Comparison of ENCODE assay signal across 11 cellular contexts in the genomic region with DNA sequence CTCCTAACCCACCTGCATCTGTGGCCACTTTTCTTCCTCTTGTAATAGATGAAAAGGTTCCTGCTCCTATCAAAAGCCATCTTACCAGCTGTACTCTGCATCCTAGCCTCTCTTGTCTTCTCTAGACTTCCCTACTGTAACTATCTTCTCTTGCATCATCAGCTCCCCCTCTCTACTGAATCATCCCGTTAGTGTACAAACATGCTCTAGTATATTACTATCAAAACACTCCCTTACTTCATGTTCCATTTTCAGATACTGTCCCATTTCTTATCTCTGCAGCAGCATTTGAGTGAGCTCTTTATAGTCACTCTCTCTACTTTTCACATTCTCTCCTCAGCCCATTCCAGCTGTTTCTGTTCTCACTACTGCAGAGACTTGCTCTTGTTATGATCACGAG. TPM values are rescaled to one million over a fixed set of nuclear protein-coding genes. Genes with fewer than 3 reads are reported as not detected.
DNase-seq lines count a peak whose midpoint lies in the region; ATAC-seq, FAIRE-seq and TF ChIP-seq lines count a peak whose summit lies in the region.
"Had no signal": no experiment of that assay in that cellular context is flagged by ENCODE, and none has a peak within 500 bp of the region (broad histone marks: within the 10 kb centered on the region; RNA-seq: fewer than 3 reads in every experiment).

No MANE protein-coding gene starts in this region.

- ATAC-seq in K562 (peak; percentile 27), psoas muscle (peak in 2 of 4 donors; percentile 16 to 36), upper lobe of right lung (no peak)

- TF ChIP-seq EP300 in K562 (IDR thresholded peaks at IDR 0.05; ENCODE audit: low read length): 0 out of 2 replicates have a peak, but pooled peaks have one; percentile 8

- FAIRE-seq in K562 (lab: Jason Lieb, UNC): peak; percentile 49
- FAIRE-seq: A204.1, TTC549 had no signal

- H3K4me3 ChIP-seq in K562 (no peak overlapping the region), psoas muscle (no peak overlapping the region), upper lobe of right lung (no peak overlapping the region)

- H3K9me3 ChIP-seq in K562 (replicated peaks; ENCODE audit: control insufficient read depth, insufficient read depth, low read depth, low read length) (no peaks in the 10 kb centered on the region), psoas muscle (no peaks in the 10 kb centered on the region), upper lobe of right lung (no peaks in the 10 kb centered on the region)

- peak overlapping the region; percentile 91 for H3K4me2 ChIP-seq in K562 (ENCODE audit: insufficient read depth, low read length)

- POLR2A ChIA-PET in K562 (lab: Yijun Ruan, JAX): interaction anchor here (0.7 to 2.5 kb wide), 9 partner anchors 9 to 157 kb away, joined by 3 to 20 read pairs (median 5); partner anchors contain the start of genes ANKHD1, APBB3, IK and NDUFA2

- H3K36me3 ChIP-seq in K562 (ENCODE audit: control insufficient read depth, insufficient read depth, low read length) (peaks cover 56% of the 10 kb centered on the region), psoas muscle (ENCODE audit: insufficient read depth in 1 of 2, low read depth in 1 of 2) (peaks cover 4 to 55% of the 10 kb centered on the region in 2 donors), upper lobe of right lung (peaks cover 42% of the 10 kb centered on the region)

- WGBS in K562 (ENCODE audit: insufficient coverage, low coverage, missing lambda C conversion rate): 0% methylated on average over 2 of the region's 2 CpGs
- 52 to 68% (median 56%) methylated on average over 2 of the region's 2 CpGs for WGBS in psoas muscle, 3 donors

- peak overlapping the region; percentile 41; the same call in 2 of the 3 replicates for H3K27ac ChIP-seq in K562 (ENCODE audit: extremely low read depth, low read depth, low read length)
- peak overlapping the region; percentile 66 for H3K27ac ChIP-seq in psoas muscle
- H3K27ac ChIP-seq in upper lobe of right lung: no peak overlapping the region

- DNase-seq in SIG-M5 treated with dmso at 0.1 percent for 504 hours (lab: John Stamatoyannopoulos, UW; ENCODE audit: unreplicated experiment) (peak; percentile 85), SIG-M5 (lab: John Stamatoyannopoulos, UW) (no peak), MV-4-11 (lab: John Stamatoyannopoulos, UW) (peak; percentile 43), K562 (ENCODE audit: extremely low read depth in 1 of 4, low spot score in 3 of 4) (peak in 3 of 4 experiments; percentile 34 to 53 (median 36)), psoas muscle (no peak), islet precursor cell (no peak), GM19238 (ENCODE audit: insufficient read length, low spot score) (no peak), upper lobe of right lung (no peak)
- DNase-seq: NCI-H446 had no signal

- CTCF ChIA-PET in K562 (lab: Yijun Ruan, JAX; ENCODE audit: low intra/inter-chr PET ratio): no interaction called here

- H3K79me2 ChIP-seq in K562 (ENCODE audit: control insufficient read depth, insufficient read depth, low read length): peaks cover 49% of the 10 kb centered on the region

- no TSS peak for BruUV-seq in K562 (replicated peaks; lab: Mats Ljungman, UMichigan)

- peak; percentile 44 for TF ChIP-seq POLR2A in K562 (conservative IDR thresholded peaks at IDR 0.05)

- in situ Hi-C loops in K562 (cut with MboI): no loop called here

- TF ChIP-seq CTCF in K562 (IDR thresholded peaks at IDR 0.05 in 2 of 3, conservative IDR thresholded peaks at IDR 0.05 in 1 of 3; ENCODE audit: insufficient read depth in 2 of 3, low read depth in 1 of 3, low read length in 3 of 3) (no peak), psoas muscle (IDR thresholded peaks at IDR 0.05) (no peak), upper lobe of right lung (IDR thresholded peaks at IDR 0.05) (no peak)

- intact Hi-C loops in K562 (cut with micrococcal nuclease) (loop anchor here (10.0 kb wide), 2 partner anchors 310 to 380 kb away; partner anchors contain the start of gene CYSTM1), psoas muscle (cut with DNase I) (no loop called here), upper lobe of right lung (cut with DNase I) (no loop called here)

- H3K9ac ChIP-seq in K562 (ENCODE audit: insufficient read depth in 1 of 2, low read depth in 2 of 2, low read length in 2 of 2): peak overlapping the region; percentile 14 to 16; a peak in 2 of 4 replicates

- H3K4me1 ChIP-seq in K562 (replicated peaks in 1 of 2; ENCODE audit: control insufficient read depth in 2 of 2, insufficient read depth in 2 of 2, low read length in 2 of 2) (peaks cover 29 to 36% of the 10 kb centered on the region in 2 experiments), psoas muscle (peaks cover 33% of the 10 kb centered on the region), upper lobe of right lung (peaks cover 30% of the 10 kb centered on the region)

- H2AFZ ChIP-seq in K562 (ENCODE audit: low read depth, low read length): no peak overlapping the region

- H3K27me3 ChIP-seq in K562 (ENCODE audit: control insufficient read depth in 2 of 2, insufficient read depth in 2 of 2, low read length in 2 of 2) (no peaks in the 10 kb centered on the region; a peak in 1 of 5 replicates), psoas muscle (ENCODE audit: insufficient read depth in 3 of 3, low read length in 2 of 3) (no peaks in the 10 kb centered on the region), upper lobe of right lung (no peaks in the 10 kb centered on the region)

- peaks cover 16% of the 10 kb centered on the region; the same call in 1 of the 2 replicates for H4K20me1 ChIP-seq in K562 (replicated peaks; ENCODE audit: control insufficient read depth, insufficient read depth, low read length)

- H3K9me1 ChIP-seq in K562 (ENCODE audit: control insufficient read depth, insufficient read depth, low read length): no peaks in the 10 kb centered on the region

- TF ChIP-seq RAD21 in K562 (CRISPR knock-in tag; conservative IDR thresholded peaks at IDR 0.05 in 1 of 2, IDR thresholded peaks at IDR 0.05 in 1 of 2): peak in 1 of 2 experiments; percentile 9; a peak in 1 of 4 replicates

RNA-seq across cellular contexts. Expression of gene SRA1, which starts 2.8 kb away (rescaled TPM):
- total RNA-seq in K562 (2011; cell fraction: chromatin; rRNA removed; ENCODE audit: low replicate concordance): 44.2 and 57.1 TPM in 2 replicates
- 30.1 and 33.9 TPM in 2 replicates for total RNA-seq in K562 (2011; cell fraction: nucleolus; rRNA removed)
- total RNA-seq in K562 (2011; cell fraction: nucleoplasm; rRNA removed): 35.3 and 37.7 TPM in 2 replicates
- 45.0 and 58.1 TPM in 2 replicates for total RNA-seq in K562 (2014; rRNA removed)
- 31.6 and 31.8 TPM in 2 replicates for total RNA-seq in K562 (2014; rRNA removed; fragmentation: Illumina TruSeq; extraction: Trizol)
- total RNA-seq in K562 (2015; rRNA removed; fragmentation: Illumina TruSeq; extraction: Trizol): 30.5 and 35.2 TPM in 2 replicates
- 45.8 and 47.4 TPM in 2 replicates for total RNA-seq in K562 (2021)
- polyA plus RNA-seq in K562 (2011; rRNA removed): 38.8 and 41.3 TPM in 2 replicates
- polyA plus RNA-seq in K562 (2011; cell fraction: cytosol; rRNA removed): 33.4 and 34.1 TPM in 2 replicates
- 40.8 and 53.9 TPM in 2 replicates for polyA plus RNA-seq in K562 (2011; cell fraction: nucleus; rRNA removed)
- polyA plus RNA-seq in K562 (2012): 36.1 and 39.8 TPM in 2 replicates
- 43.6 and 49.5 TPM in 2 replicates for polyA plus RNA-seq in K562 (2014; fragmentation: Illumina TruSeq; extraction: Trizol)
- 10 to 100 TPM; 24.1 to 33.6 TPM for polyA plus RNA-seq in K562 (2014; fragmentation: Nextera tagmentation; extraction: Ambion mirVana)
- polyA plus RNA-seq in K562 (2014; rRNA removed): 44.4 and 50.8 TPM in 2 replicates
- 19.8 and 24.2 TPM in 2 replicates for polyA minus RNA-seq in K562 (2011; rRNA and poly(A)+ RNA removed)
- polyA minus RNA-seq in K562 (2011; cell fraction: cytosol; rRNA and poly(A)+ RNA removed): 17.1 and 24.6 TPM in 2 replicates
- 13.3 and 20.3 TPM in 2 replicates for polyA minus RNA-seq in K562 (2011; cell fraction: nucleus; rRNA and poly(A)+ RNA removed)
- total RNA-seq in psoas muscle: 10 to 100 TPM; 33.4 to 58.5 (median 37.6) TPM
- polyA plus RNA-seq in psoas muscle: 10 to 100 TPM; 36.9 to 78.0 (median 58.6) TPM
- total RNA-seq in upper lobe of right lung: 19.4 TPM

RNA-seq across cellular contexts. Expression of gene EIF4EBP3, which starts 7.0 kb away (rescaled TPM):
- 4.1 TPM in 1 of 2 replicates, not detected in the other for total RNA-seq in K562 (2011; cell fraction: chromatin; rRNA removed; ENCODE audit: low replicate concordance)
- total RNA-seq in K562 (2011; cell fraction: nucleolus; rRNA removed): 3.3 TPM in 1 of 2 replicates, not detected in the other
- total RNA-seq in K562 (2011; cell fraction: nucleoplasm; rRNA removed): 3.9 TPM in 1 of 2 replicates, not detected in the other
- 1.3 and 2.3 TPM in 2 replicates for total RNA-seq in K562 (2014; rRNA removed)
- 2.5 and 3.8 TPM in 2 replicates for total RNA-seq in K562 (2014; rRNA removed; fragmentation: Illumina TruSeq; extraction: Trizol)
- total RNA-seq in K562 (2015; rRNA removed; fragmentation: Illumina TruSeq; extraction: Trizol): 0.72 and 1.3 TPM in 2 replicates
- 5.7 and 7.7 TPM in 2 replicates for total RNA-seq in K562 (2021)
- 3.1 and 4.7 TPM in 2 replicates for polyA plus RNA-seq in K562 (2011; rRNA removed)
- polyA plus RNA-seq in K562 (2011; cell fraction: cytosol; rRNA removed): 3.2 and 5.0 TPM in 2 replicates
- polyA plus RNA-seq in K562 (2011; cell fraction: nucleus; rRNA removed): 3.0 and 4.1 TPM in 2 replicates
- polyA plus RNA-seq in K562 (2012): 5.0 and 8.7 TPM in 2 replicates
- 3.1 and 4.1 TPM in 2 replicates for polyA plus RNA-seq in K562 (2014; fragmentation: Illumina TruSeq; extraction: Trizol)
- polyA plus RNA-seq in K562 (2014; fragmentation: Nextera tagmentation; extraction: Ambion mirVana): 1 to 10 TPM; 5.0 to 7.5 TPM
- polyA plus RNA-seq in K562 (2014; rRNA removed): 3.4 and 4.0 TPM in 2 replicates
- 0.56 and 3.0 TPM in 2 replicates for polyA minus RNA-seq in K562 (2011; rRNA and poly(A)+ RNA removed)
- not detected in 2 replicates for polyA minus RNA-seq in K562 (2011; cell fraction: cytosol; rRNA and poly(A)+ RNA removed)
- 0.67 and 0.89 TPM in 2 replicates for polyA minus RNA-seq in K562 (2011; cell fraction: nucleus; rRNA and poly(A)+ RNA removed)
- 100 to 1,000 TPM in 1 of 4 donors, 10 to 100 TPM in 3; 31.7 to 116 (median 40.5) TPM for total RNA-seq in psoas muscle
- 10 to 100 TPM; 43.8 to 81.8 (median 64.2) TPM for polyA plus RNA-seq in psoas muscle
- 21.4 TPM for total RNA-seq in upper lobe of right lung

RNA-seq across cellular contexts. Expression of gene APBB3, which starts 9.9 kb away (rescaled TPM):
- 125 and 232 TPM in 2 replicates for total RNA-seq in K562 (2011; cell fraction: chromatin; rRNA removed; ENCODE audit: low replicate concordance)
- total RNA-seq in K562 (2011; cell fraction: nucleolus; rRNA removed): 136 and 142 TPM in 2 replicates
- total RNA-seq in K562 (2011; cell fraction: nucleoplasm; rRNA removed): 117 and 134 TPM in 2 replicates
- total RNA-seq in K562 (2014; rRNA removed) (9.9 and 12.1 TPM in 2 replicates), K562 (2014; rRNA removed; fragmentation: Illumina TruSeq; extraction: Trizol) (5.4 and 6.4 TPM in 2 replicates), K562 (2015; rRNA removed; fragmentation: Illumina TruSeq; extraction: Trizol) (5.7 and 6.0 TPM in 2 replicates), K562 (2021) (14.3 and 18.7 TPM in 2 replicates), psoas muscle (10 to 100 TPM in 3 of 4 donors, 1 to 10 TPM in 1; 9.5 to 25.4 (median 16.4) TPM), upper lobe of right lung (25.8 TPM)
- polyA plus RNA-seq in K562 (2011; rRNA removed) (20.5 and 40.7 TPM in 2 replicates), K562 (2014; fragmentation: Illumina TruSeq; extraction: Trizol) (9.5 TPM in 2 replicates), K562 (2014; fragmentation: Nextera tagmentation; extraction: Ambion mirVana) (under 1 TPM; 0.17 to 0.67 TPM), K562 (2014; rRNA removed) (24.3 and 25.8 TPM in 2 replicates), psoas muscle (1 to 10 TPM; 4.3 to 7.6 (median 6.6) TPM)
- 17.1 and 26.5 TPM in 2 replicates for polyA plus RNA-seq in K562 (2011; cell fraction: cytosol; rRNA removed)
- 270 and 329 TPM in 2 replicates for polyA plus RNA-seq in K562 (2011; cell fraction: nucleus; rRNA removed)
- polyA plus RNA-seq in K562 (2012): 13.3 and 31.2 TPM in 2 replicates
- 14.5 and 17.3 TPM in 2 replicates for polyA minus RNA-seq in K562 (2011; rRNA and poly(A)+ RNA removed)
- polyA minus RNA-seq in K562 (2011; cell fraction: cytosol; rRNA and poly(A)+ RNA removed): 4.3 and 8.7 TPM in 2 replicates
- polyA minus RNA-seq in K562 (2011; cell fraction: nucleus; rRNA and poly(A)+ RNA removed): 44.6 and 58.9 TPM in 2 replicates

RNA-seq across cellular contexts. Expression of gene SLC35A4, which starts 10.2 kb away (rescaled TPM):
- total RNA-seq in K562 (2011; cell fraction: chromatin; rRNA removed; ENCODE audit: low replicate concordance): 37.3 and 95.2 TPM in 2 replicates
- total RNA-seq in K562 (2011; cell fraction: nucleolus; rRNA removed): 37.6 and 42.7 TPM in 2 replicates
- total RNA-seq in K562 (2011; cell fraction: nucleoplasm; rRNA removed): 57.9 and 59.2 TPM in 2 replicates
- total RNA-seq in K562 (2014; rRNA removed) (21.8 and 37.3 TPM in 2 replicates), K562 (2014; rRNA removed; fragmentation: Illumina TruSeq; extraction: Trizol) (23.8 and 26.1 TPM in 2 replicates), K562 (2015; rRNA removed; fragmentation: Illumina TruSeq; extraction: Trizol) (23.9 and 24.8 TPM in 2 replicates), K562 (2021) (115 and 125 TPM in 2 replicates), psoas muscle (100 to 1,000 TPM in 3 of 4 donors, 10 to 100 TPM in 1; 95.7 to 129 (median 117) TPM), upper lobe of right lung (89.4 TPM)
- polyA plus RNA-seq in K562 (2011; rRNA removed) (110 and 134 TPM in 2 replicates), K562 (2014; fragmentation: Illumina TruSeq; extraction: Trizol) (141 and 171 TPM in 2 replicates), K562 (2014; fragmentation: Nextera tagmentation; extraction: Ambion mirVana) (10 to 100 TPM; 30.0 to 42.5 TPM), K562 (2014; rRNA removed) (62.2 and 69.6 TPM in 2 replicates), psoas muscle (100 to 1,000 TPM in 1 of 3 donors, 10 to 100 TPM in 2; 49.9 to 149 (median 99.6) TPM)
- 159 and 169 TPM in 2 replicates for polyA plus RNA-seq in K562 (2011; cell fraction: cytosol; rRNA removed)
- polyA plus RNA-seq in K562 (2011; cell fraction: nucleus; rRNA removed): 65.9 and 94.9 TPM in 2 replicates
- polyA plus RNA-seq in K562 (2012): 118 and 226 TPM in 2 replicates
- polyA minus RNA-seq in K562 (2011; rRNA and poly(A)+ RNA removed): 78.8 and 99.8 TPM in 2 replicates
- polyA minus RNA-seq in K562 (2011; cell fraction: cytosol; rRNA and poly(A)+ RNA removed): 34.6 and 53.7 TPM in 2 replicates
- polyA minus RNA-seq in K562 (2011; cell fraction: nucleus; rRNA and poly(A)+ RNA removed): 18.6 and 24.8 TPM in 2 replicates

Comparison
In these comparisons a context has a peak if more than half of its experiments do, and no peak if none do; other contexts are left out.
1. DNase-seq: peak in SIG-M5 treated with dmso at 0.1 percent for 504 hours (single experiment), MV-4-11 (single experiment) and K562 (3 of 4); none in SIG-M5 (single experiment), psoas muscle (0 of 2), islet precursor cell (single experiment), GM19238 (single experiment) and upper lobe of right lung (single experiment).